Comparison of ENCODE assay signal across 2 cellular contexts in genomic region chr19:30604657-30605056, GRCh38.
TF ChIP-seq lines count a peak whose summit lies in the region.

No MANE protein-coding gene starts in this region.

TF ChIP-seq in K562, 482 proteins besides CTCF, POLR2A, EP300 and RAD21:
- TF ChIP-seq RFX7 (CRISPR knock-in tag; IDR thresholded peaks at IDR 0.05) (no peak), ZFP36 (IDR thresholded peaks at IDR 0.05; ENCODE audit: low read depth, low read length, partially characterized antibody) (peak; percentile 71)

TF ChIP-seq in H1, 55 proteins besides CTCF, POLR2A, EP300 and RAD21:
- TF ChIP-seq RBBP5 (IDR thresholded peaks at IDR 0.05; ENCODE audit: borderline replicate concordance, low read depth, low read length) (no peak), HDAC2 (IDR thresholded peaks at IDR 0.05; ENCODE audit: borderline replicate concordance in 1 of 2, low read depth in 2 of 2, low read length in 2 of 2) (peak in 1 of 2 experiments; percentile 67; a peak in 1 of 4 replicates), ASH2L (IDR thresholded peaks at IDR 0.05; ENCODE audit: low read length) (no peak), CEBPB (IDR thresholded peaks at IDR 0.05; ENCODE audit: low read depth, low read length) (no peak), KDM1A (IDR thresholded peaks at IDR 0.05; ENCODE audit: borderline replicate concordance, low read length) (peak; percentile 97), CHD2 (IDR thresholded peaks at IDR 0.05; ENCODE audit: low read length) (no peak)
